In the genomic region with DNA sequence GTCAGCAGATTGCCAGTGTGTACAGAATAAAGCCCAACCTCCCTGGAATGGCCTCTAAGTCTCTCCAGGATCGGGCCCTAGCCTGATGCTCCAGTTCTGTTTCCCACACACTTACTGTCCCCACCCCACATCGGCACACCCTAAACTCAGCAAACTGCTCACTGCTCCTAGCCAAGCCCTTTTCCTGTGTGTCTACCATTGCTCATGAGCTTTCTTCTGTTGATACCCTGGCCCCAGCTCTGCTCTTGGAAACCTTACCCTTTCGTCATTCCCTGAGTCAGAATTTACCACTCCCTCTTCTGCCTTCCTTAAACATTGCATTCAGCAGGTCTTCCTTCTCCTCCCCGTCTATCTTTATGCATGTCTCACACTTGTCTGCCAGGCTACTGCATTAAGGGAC, we compare ENCODE assay signal across 14 cellular contexts.
DNase-seq lines count a peak whose midpoint lies in the region; ATAC-seq, FAIRE-seq and TF ChIP-seq lines count a peak whose summit lies in the region.
"Had no signal": no experiment of that assay in that cellular context is flagged by ENCODE, and none has a peak within 500 bp of the region (broad histone marks: within the 10 kb centered on the region; RNA-seq: fewer than 3 reads in every experiment).

No MANE protein-coding gene starts in this region.

- FAIRE-seq in A549 (lab: Jason Lieb, UNC) = peak; percentile 99

- TF ChIP-seq POLR2A in A549 (IDR thresholded peaks at IDR 0.05; ENCODE audit: low read length) (no peak), gastrocnemius medialis (IDR thresholded peaks at IDR 0.05) (no peak)

- no peaks in the 10 kb centered on the region for H3K9me3 ChIP-seq in A549
- H3K9me3 ChIP-seq in right atrium auricular region = no peaks in the 10 kb centered on the region
- no peaks in the 10 kb centered on the region for H3K9me3 ChIP-seq in gastrocnemius medialis
- H3K9me3 ChIP-seq: upper lobe of right lung had no signal

- CTCF ChIA-PET in A549 (lab: Yijun Ruan, JAX) = interaction anchor here (0.6 to 4.0 kb wide), 8 partner anchors 10 to 381 kb away, joined by 3 to 13 read pairs (median 4); no protein-coding TSS in a partner anchor

- H3K27ac ChIP-seq in A549 (peak overlapping the region; percentile 82 to 84), right atrium auricular region (no peak overlapping the region), gastrocnemius medialis (peak overlapping the region in 1 of 4 donors; percentile 12)
- H3K27ac ChIP-seq: upper lobe of right lung had no signal

- H3K36me3 ChIP-seq in right atrium auricular region = no peaks in the 10 kb centered on the region
- H3K36me3 ChIP-seq in gastrocnemius medialis = no peaks in the 10 kb centered on the region
- H3K36me3 ChIP-seq: upper lobe of right lung had no signal

- no peaks in the 10 kb centered on the region for H3K9me3 Mint-ChIP-seq in activated naive CD4-positive, alpha-beta T cell treated with anti-CD3 and anti-CD28 coated beads, Interleukin-2, amount 50 U/mL, for 72 hours

- peak in 1 of 2 experiments; percentile 21; a peak in 1 of 5 replicates for TF ChIP-seq EP300 in A549 (IDR thresholded peaks at IDR 0.05)

- H3K27ac Mint-ChIP-seq in activated naive CD4-positive, alpha-beta T cell treated with anti-CD3 and anti-CD28 coated beads, Interleukin-2, amount 50 U/mL, for 72 hours = no peak overlapping the region
- H3K27ac Mint-ChIP-seq: naive thymus-derived CD4-positive, alpha-beta T cell had no signal

- TF ChIP-seq CTCF in A549 (IDR thresholded peaks at IDR 0.05) (no peak), astrocyte of the spinal cord (IDR thresholded peaks at IDR 0.05; ENCODE audit: low read depth, low read length) (peak; percentile 13), right atrium auricular region (IDR thresholded peaks at IDR 0.05) (no peak), gastrocnemius medialis (IDR thresholded peaks at IDR 0.05 in 4 of 5, conservative IDR thresholded peaks at IDR 0.05 in 1 of 5) (no peak)

- intact Hi-C loops in gastrocnemius medialis (cut with DNase I; ENCODE audit: low total_unique reads) = no loop called here

- H3K4me3 ChIP-seq in A549 (no peak overlapping the region), astrocyte of the spinal cord (ENCODE audit: low read depth, low read length) (no peak overlapping the region), right atrium auricular region (no peak overlapping the region), gastrocnemius medialis (no peak overlapping the region)
- H3K4me3 ChIP-seq: upper lobe of right lung had no signal

- in situ Hi-C loops in astrocyte of the spinal cord (cut with HindIII; ENCODE audit: low sequenced_read_pairs) (no loop called here), gastrocnemius medialis (cut with MboI; ENCODE audit: low sequenced_read_pairs in 4 of 4) (no loop called here)

- peak; percentile 84 to 90 for ATAC-seq in A549
- no peak for ATAC-seq in gastrocnemius medialis
- no peak for ATAC-seq in activated naive CD4-positive, alpha-beta T cell treated with anti-CD3 and anti-CD28 coated beads, Interleukin-2, amount 50 U/mL, for 72 hours
- ATAC-seq: naive thymus-derived CD4-positive, alpha-beta T cell; upper lobe of right lung had no signal

- H3K27me3 ChIP-seq in right atrium auricular region (no peaks in the 10 kb centered on the region), gastrocnemius medialis (no peaks in the 10 kb centered on the region)
- H3K27me3 ChIP-seq: upper lobe of right lung had no signal

- H3K4me1 ChIP-seq in A549 (peaks cover 53% of the 10 kb centered on the region), right atrium auricular region (peaks cover 0 to 41% of the 10 kb centered on the region in 2 donors), gastrocnemius medialis (peaks cover 19 to 41% of the 10 kb centered on the region in 2 donors)

- peak in 1 of 2 experiments; percentile 33; a peak in 1 of 5 replicates for TF ChIP-seq RAD21 in A549 (conservative IDR thresholded peaks at IDR 0.05 in 1 of 2, IDR thresholded peaks at IDR 0.05 in 1 of 2)

- POLR2A ChIA-PET in A549 (lab: Yijun Ruan, JAX) = interaction anchor here (0.6 to 1.7 kb wide), 2 partner anchors 60 to 253 kb away, joined by 3 to 8 read pairs; partner anchors contain the start of gene FRMD6

- no peaks in the 10 kb centered on the region for H3K36me3 Mint-ChIP-seq in activated naive CD4-positive, alpha-beta T cell treated with anti-CD3 and anti-CD28 coated beads, Interleukin-2, amount 50 U/mL, for 72 hours
- H3K36me3 Mint-ChIP-seq: naive thymus-derived CD4-positive, alpha-beta T cell had no signal

- peak; percentile 36 to 91 for DNase-seq in A549 (ENCODE audit: low read depth in 1 of 2, low spot score in 1 of 2)
- peak; percentile 74 for DNase-seq in HPDE6-E6E7 (ENCODE audit: extremely low spot score)
- DNase-seq in astrocyte of the spinal cord (ENCODE audit: low read depth, low spot score) = peak; percentile 79
- DNase-seq in right atrium auricular region (ENCODE audit: low spot score) = peak; percentile 70
- no peak for DNase-seq in gastrocnemius medialis
- DNase-seq in NCI-H1417 treated with DMSO at 0.1 percent for 48 hours (lab: John Stamatoyannopoulos, UW) = no peak
- no peak for DNase-seq in DMS79 treated with DMSO at 0.1 percent for 48 hours (lab: John Stamatoyannopoulos, UW)
- no peak for DNase-seq in activated naive CD4-positive, alpha-beta T cell treated with anti-CD3 and anti-CD28 coated beads, Interleukin-2, amount 50 U/mL, for 72 hours (ENCODE audit: low spot score in 2 of 2)
- DNase-seq: activated CD8-positive, alpha-beta memory T cell treated with anti-CD3 and anti-CD28 coated beads, Interleukin-2, amount 50 U/mL, for 4 hours; AML-193; naive thymus-derived CD4-positive, alpha-beta T cell; NCI-H748 treated with DMSO at 0.1 percent for 48 hours; T-helper 2 cell; upper lobe of right lung had no signal

- 3% methylated on average over 4 of the region's 4 CpGs for WGBS in A549 (ENCODE audit: missing lambda C conversion rate)

- peak overlapping the region; percentile 77 for H3K4me2 ChIP-seq in A549

TF ChIP-seq in A549, 52 proteins besides CTCF, POLR2A, EP300 and RAD21 (continues in another document):
- TF ChIP-seq CHD4 (IDR thresholded peaks at IDR 0.05; ENCODE audit: borderline replicate concordance) (no peak), MYC (IDR thresholded peaks at IDR 0.05; ENCODE audit: borderline replicate concordance, low read length) (no peak), FOSB (CRISPR knock-in tag; IDR thresholded peaks at IDR 0.05) (no peak), RFX5 (IDR thresholded peaks at IDR 0.05) (no peak), GATA3 (IDR thresholded peaks at IDR 0.05; ENCODE audit: borderline replicate concordance) (no peak; the same call in 1 of the 2 replicates), SMC3 (IDR thresholded peaks at IDR 0.05) (peak; percentile 23; the same call in 1 of the 3 replicates), FOXS1 (CRISPR knock-in tag; IDR thresholded peaks at IDR 0.05) (no peak), NR3C1 (IDR thresholded peaks at IDR 0.05) (no peak), ZFP36 (IDR thresholded peaks at IDR 0.05; ENCODE audit: borderline replicate concordance, partially characterized antibody) (no peak), ZNF302 (CRISPR knock-in tag; IDR thresholded peaks at IDR 0.05) (no peak), ELK1 (IDR thresholded peaks at IDR 0.05; ENCODE audit: low read depth, low read length) (no peak), CBX8 (IDR thresholded peaks at IDR 0.05) (no peak), HOXB13 (CRISPR knock-in tag; IDR thresholded peaks at IDR 0.05; ENCODE audit: low read depth) (no peak), CBX2 (IDR thresholded peaks at IDR 0.05; ENCODE audit: borderline replicate concordance, low read depth) (no peak), PHF8 (IDR thresholded peaks at IDR 0.05; ENCODE audit: borderline replicate concordance, low read depth) (no peak), MAZ (IDR thresholded peaks at IDR 0.05; ENCODE audit: borderline replicate concordance, low read depth, low read length) (no peak), HEYL (CRISPR knock-in tag; IDR thresholded peaks at IDR 0.05) (no peak), MAX (IDR thresholded peaks at IDR 0.05) (peak; percentile 37), MAFK (IDR thresholded peaks at IDR 0.05; ENCODE audit: partially characterized antibody) (peak; percentile 22), NPAS2 (CRISPR knock-in tag; IDR thresholded peaks at IDR 0.05; ENCODE audit: borderline replicate concordance) (no peak), JUNB (IDR thresholded peaks at IDR 0.05) (peak; percentile 29; the same call in 1 of the 2 replicates), RNF2 (IDR thresholded peaks at IDR 0.05; ENCODE audit: borderline replicate concordance, low read depth) (no peak), JUN (IDR thresholded peaks at IDR 0.05) (peak; percentile 36 to 45; a peak in 1 of 5 replicates), CEBPB (IDR thresholded peaks at IDR 0.05) (peak in 1 of 2 experiments; percentile 53; a peak in 2 of 4 replicates), KDM5A (IDR thresholded peaks at IDR 0.05) (no peak), EHF (CRISPR knock-in tag; IDR thresholded peaks at IDR 0.05) (no peak), ZC3H11A (IDR thresholded peaks at IDR 0.05) (no peak), FOSL2 (IDR thresholded peaks at IDR 0.05) (no peak), FOSL2 (CRISPR knock-in tag; IDR thresholded peaks at IDR 0.05) (peak; percentile 79)
- TF ChIP-seq, protein P1, sequence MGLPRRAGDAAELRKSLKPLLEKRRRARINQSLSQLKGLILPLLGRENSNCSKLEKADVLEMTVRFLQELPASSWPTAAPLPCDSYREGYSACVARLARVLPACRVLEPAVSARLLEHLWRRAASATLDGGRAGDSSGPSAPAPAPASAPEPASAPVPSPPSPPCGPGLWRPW (IDR thresholded peaks at IDR 0.05) = no peak

Comparison
In these comparisons a context has a peak if more than half of its experiments do, and no peak if none do; other contexts are left out.
1. ATAC-seq: peak in A549 (2 of 2); none in gastrocnemius medialis (0 of 2) and activated naive CD4-positive, alpha-beta T cell treated with anti-CD3 and anti-CD28 coated beads, Interleukin-2, amount 50 U/mL, for 72 hours (0 of 2).
2. DNase-seq: peak in A549 (2 of 2), HPDE6-E6E7 (single experiment), astrocyte of the spinal cord (single experiment) and right atrium auricular region (single experiment); none in gastrocnemius medialis (0 of 2), NCI-H1417 treated with DMSO at 0.1 percent for 48 hours (single experiment), DMS79 treated with DMSO at 0.1 percent for 48 hours (single experiment) and activated naive CD4-positive, alpha-beta T cell treated with anti-CD3 and anti-CD28 coated beads, Interleukin-2, amount 50 U/mL, for 72 hours (0 of 2).
3. H3K27ac ChIP-seq: peak in A549 (2 of 2); none in right atrium auricular region (0 of 2).